20 cellular contexts compared by ENCODE assay signal in the genomic region with DNA sequence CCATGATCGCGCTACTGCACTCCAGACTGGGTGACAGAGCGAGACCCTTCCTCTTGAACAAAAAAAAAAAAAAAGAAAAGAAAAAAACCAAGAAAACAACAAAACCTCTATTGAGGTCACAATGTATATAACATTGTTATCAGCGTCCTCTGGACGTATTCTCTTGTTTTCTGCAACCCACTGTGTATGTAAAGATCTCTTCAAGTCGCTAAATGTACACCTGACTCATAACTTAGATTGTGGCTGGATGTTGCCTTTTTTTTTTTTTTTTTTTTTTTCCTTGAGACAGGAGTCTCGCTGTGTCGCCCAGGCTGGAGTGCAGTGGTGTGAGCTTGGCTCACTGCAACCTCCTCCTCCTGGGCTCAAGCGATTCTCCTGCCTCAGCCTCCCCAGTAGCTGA.
"Had no signal": no experiment of that assay in that cellular context is flagged by ENCODE, and none has a peak within 500 bp of the region (broad histone marks: within the 10 kb centered on the region; RNA-seq: fewer than 3 reads in every experiment).

No MANE protein-coding gene starts in this region.

- ATAC-seq: body of pancreas; left colon; stimulated activated naive CD8-positive, alpha-beta T cell treated with anti-CD3 and anti-CD28 coated beads, Interleukin-15, Interleukin-2, amounts not matched to agents 100 U/mL and 50 U/mL, for 24 hours had no signal

- H3K9me3 Mint-ChIP-seq: activated naive CD4-positive, alpha-beta T cell treated with anti-CD3 and anti-CD28 coated beads for 36 hours; activated naive CD8-positive, alpha-beta T cell treated with anti-CD3 and anti-CD28 coated beads, Interleukin-2, amount 50 U/mL, for 24 hours had no signal

- H3K27ac ChIP-seq: cardiac muscle cell, WERI-Rb-1 had no signal

- H3K36me3 ChIP-seq: cardiac muscle cell, heart right ventricle, right atrium auricular region, spleen, upper lobe of left lung had no signal

- H3K27me3 ChIP-seq: body of pancreas, cardiac muscle cell, heart right ventricle, right atrium auricular region, spleen, upper lobe of left lung had no signal

- H3K9me3 ChIP-seq: body of pancreas, heart right ventricle, psoas muscle, right atrium auricular region, spleen, upper lobe of left lung had no signal

- H3K4me3 Mint-ChIP-seq: activated naive CD4-positive, alpha-beta T cell treated with anti-CD3 and anti-CD28 coated beads for 36 hours had no signal

- H3K4me3 ChIP-seq: body of pancreas had no signal

- H3K27ac Mint-ChIP-seq: activated naive CD4-positive, alpha-beta T cell treated with anti-CD3 and anti-CD28 coated beads for 36 hours; activated naive CD8-positive, alpha-beta T cell treated with anti-CD3 and anti-CD28 coated beads, Interleukin-2, amount 50 U/mL, for 24 hours had no signal

- DNase-seq: activated CD4-positive, alpha-beta T cell treated with anti-CD3 and anti-CD28 coated beads for 1 hour; activated CD4-positive, alpha-beta T cell treated with anti-CD3 and anti-CD28 coated beads, Interleukin-2, amount 50 U/mL, for 4 hours; activated CD8-positive, alpha-beta memory T cell treated with anti-CD3 and anti-CD28 coated beads for 24 hours; activated CD8-positive, alpha-beta memory T cell treated with anti-CD3 and anti-CD28 coated beads, Interleukin-2, amount 50 U/mL, for 4 hours; activated naive CD4-positive, alpha-beta T cell treated with anti-CD3 and anti-CD28 coated beads for 36 hours; activated naive CD8-positive, alpha-beta T cell treated with anti-CD3 and anti-CD28 coated beads, Interleukin-2, amount 50 U/mL, for 24 hours; activated T-cell treated with anti-CD3 and anti-CD28 coated beads, Interleukin-2, amount 50 U/mL, for 48 hours; body of pancreas; heart right ventricle; left colon; mesenchymal stem cell; psoas muscle; spleen; stimulated activated CD4-positive, alpha-beta T cell treated with anti-CD3 and anti-CD28 coated beads, Interleukin-4, amount 100 ng/mL, for 24 hours; stimulated activated naive CD8-positive, alpha-beta T cell treated with anti-CD3 and anti-CD28 coated beads, Interleukin-15, Interleukin-2, amounts not matched to agents 100 U/mL and 50 U/mL, for 24 hours; SW 1271; upper lobe of left lung; WERI-Rb-1 had no signal
